ENCODE assay signal across 8 cellular contexts in the genomic region with DNA sequence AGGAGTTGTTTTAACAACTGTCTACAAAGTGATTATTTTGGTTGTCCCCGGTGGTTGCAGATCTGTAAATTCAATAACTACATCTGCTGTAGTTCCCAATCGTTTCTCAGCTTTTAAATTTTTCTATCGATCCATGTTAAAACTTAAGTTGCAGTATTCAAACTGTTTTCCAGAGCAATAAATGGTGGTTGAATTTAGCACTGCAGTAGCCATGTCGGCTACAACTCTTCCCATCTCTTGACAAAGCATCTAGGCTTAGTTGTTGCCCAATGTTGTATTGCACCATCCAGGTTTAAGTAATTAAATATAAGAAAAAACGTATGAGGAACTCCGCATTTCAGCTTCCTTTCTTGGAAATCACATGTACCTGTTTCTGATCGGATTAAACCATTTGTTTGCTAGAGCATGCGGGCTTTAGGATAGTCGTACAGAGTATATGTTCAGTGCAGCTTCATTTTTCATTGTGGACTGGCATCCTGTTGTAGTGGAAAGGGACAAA. TPM values are rescaled to one million over a fixed set of nuclear protein-coding genes. Genes with fewer than 3 reads are reported as not detected.
DNase-seq lines count a peak whose midpoint lies in the region; ATAC-seq and TF ChIP-seq lines count a peak whose summit lies in the region.

No MANE protein-coding gene starts in this region.

- peaks cover 10% of the 10 kb centered on the region for H3K4me1 ChIP-seq in hepatocyte (ENCODE audit: insufficient read depth)

- H3K36me3 Mint-ChIP-seq in WTC11, result peaks cover 10% of the 10 kb centered on the region

- no peaks in the 10 kb centered on the region for H3K9me2 ChIP-seq in hepatocyte (replicated peaks; ENCODE audit: insufficient read depth)

- H3K4me3 ChIP-seq in HFF-Myc (replicated peaks; ENCODE audit: low read depth, low read length), result peak overlapping the region; percentile 78
- peak overlapping the region; percentile 82 for H3K4me3 ChIP-seq in hepatocyte

- CTCF ChIA-PET in WTC11 (lab: Charles Lee), result no interaction called here

- peak overlapping the region; percentile 84 for H3K27ac ChIP-seq in hepatocyte

- peaks cover 6% of the 10 kb centered on the region for H4K20me1 ChIP-seq in hepatocyte (ENCODE audit: insufficient read depth, poor library complexity, severe bottlenecking)

- TF ChIP-seq CTCF in HFF-Myc (IDR thresholded peaks at IDR 0.05; ENCODE audit: low read depth, low read length, missing control alignments), result no peak
- no peak for TF ChIP-seq CTCF in WTC11 (IDR thresholded peaks at IDR 0.05)
- TF ChIP-seq CTCF in hepatocyte (IDR thresholded peaks at IDR 0.05; ENCODE audit: poor library complexity), result no peak
- no peak for TF ChIP-seq CTCF in GM13977 (IDR thresholded peaks at IDR 0.05; ENCODE audit: extremely low read depth, insufficient read depth, missing control alignments)

- in situ Hi-C loops in ACHN (cut with HindIII; ENCODE audit: low pct_ligation_motif_present, low pct_unique_long_range_greater_than_20kb, low sequenced_read_pairs), result no loop called here
- in situ Hi-C loops in GM13977 (cut with MboI; ENCODE audit: low pct_unique_long_range_greater_than_20kb, low sequenced_read_pairs, unreplicated experiment), result no loop called here

- peak overlapping the region; percentile 88 for H3K4me3 Mint-ChIP-seq in WTC11
- H3K4me3 Mint-ChIP-seq in stimulated activated naive CD8-positive, alpha-beta T cell treated with anti-CD3 and anti-CD28 coated beads, Interleukin-15, amount 100 ng/mL, for 72 hours, result peak overlapping the region; percentile 92 to 99

- H3K79me2 ChIP-seq in hepatocyte, result peaks cover 54% of the 10 kb centered on the region

- H3K9me3 ChIP-seq in hepatocyte (ENCODE audit: low read depth), result no peaks in the 10 kb centered on the region

- H2AFZ ChIP-seq in hepatocyte, result peak overlapping the region; percentile 46

- peak overlapping the region; percentile 90 for H3K4me2 ChIP-seq in hepatocyte

- WGBS in hepatocyte (ENCODE audit: low lambda C conversion rate, missing lambda C conversion rate), result 21% methylated on average over 9 of the region's 9 CpGs

- peaks cover 20% of the 10 kb centered on the region for H3K4me1 Mint-ChIP-seq in WTC11
- H3K4me1 Mint-ChIP-seq in stimulated activated naive CD8-positive, alpha-beta T cell treated with anti-CD3 and anti-CD28 coated beads, Interleukin-15, amount 100 ng/mL, for 72 hours, result peaks cover 53% of the 10 kb centered on the region

- peaks cover 5% of the 10 kb centered on the region for H3K9me3 Mint-ChIP-seq in WTC11
- no peaks in the 10 kb centered on the region for H3K9me3 Mint-ChIP-seq in stimulated activated naive CD8-positive, alpha-beta T cell treated with anti-CD3 and anti-CD28 coated beads, Interleukin-15, amount 100 ng/mL, for 72 hours

- ATAC-seq in WTC11, result no peak
- no peak for ATAC-seq in stimulated activated naive CD8-positive, alpha-beta T cell treated with anti-CD3 and anti-CD28 coated beads, Interleukin-15, amount 100 ng/mL, for 72 hours

- H3K27me3 ChIP-seq in hepatocyte, result no peaks in the 10 kb centered on the region

- peak overlapping the region; percentile 83 for H3K27ac Mint-ChIP-seq in WTC11
- peak overlapping the region; percentile 94 to 98 for H3K27ac Mint-ChIP-seq in stimulated activated naive CD8-positive, alpha-beta T cell treated with anti-CD3 and anti-CD28 coated beads, Interleukin-15, amount 100 ng/mL, for 72 hours

- H3K27me3 Mint-ChIP-seq in WTC11 (ENCODE audit: low read depth), result no peaks in the 10 kb centered on the region
- no peaks in the 10 kb centered on the region for H3K27me3 Mint-ChIP-seq in stimulated activated naive CD8-positive, alpha-beta T cell treated with anti-CD3 and anti-CD28 coated beads, Interleukin-15, amount 100 ng/mL, for 72 hours

- no peaks in the 10 kb centered on the region for H3K36me3 ChIP-seq in hepatocyte (replicated peaks; ENCODE audit: insufficient read depth, low read depth)

- peak; percentile 12 for DNase-seq in ACHN
- no peak for DNase-seq in HFF-Myc (ENCODE audit: extremely low read depth, low read depth)
- DNase-seq in WTC11 (ENCODE audit: low spot score), result no peak
- DNase-seq in hepatocyte (ENCODE audit: low spot score), result peak; percentile 35
- DNase-seq in stimulated activated naive CD8-positive, alpha-beta T cell treated with anti-CD3 and anti-CD28 coated beads, Interleukin-15, amount 100 ng/mL, for 72 hours, result no peak
- no peak for DNase-seq in globus pallidus (ENCODE audit: low spot score)
- DNase-seq in HK-2 (ENCODE audit: unreplicated experiment), result no peak
- DNase-seq in GM13977 (ENCODE audit: low spot score), result no peak

- POLR2A ChIA-PET in WTC11 (lab: Charles Lee), result interaction anchor here (1.2 kb wide), 1 partner anchor 9 kb away, joined by 3 read pairs; no protein-coding TSS in a partner anchor

TF ChIP-seq in WTC11, 78 proteins besides CTCF, POLR2A, EP300 and RAD21:
- TF ChIP-seq, protein P1, sequence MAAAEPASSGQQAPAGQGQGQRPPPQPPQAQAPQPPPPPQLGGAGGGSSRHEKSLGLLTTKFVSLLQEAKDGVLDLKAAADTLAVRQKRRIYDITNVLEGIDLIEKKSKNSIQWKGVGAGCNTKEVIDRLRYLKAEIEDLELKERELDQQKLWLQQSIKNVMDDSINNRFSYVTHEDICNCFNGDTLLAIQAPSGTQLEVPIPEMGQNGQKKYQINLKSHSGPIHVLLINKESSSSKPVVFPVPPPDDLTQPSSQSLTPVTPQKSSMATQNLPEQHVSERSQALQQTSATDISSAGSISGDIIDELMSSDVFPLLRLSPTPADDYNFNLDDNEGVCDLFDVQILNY (CRISPR knock-in tag; IDR thresholded peaks at IDR 0.05), result no peak
- TF ChIP-seq, protein P2, sequence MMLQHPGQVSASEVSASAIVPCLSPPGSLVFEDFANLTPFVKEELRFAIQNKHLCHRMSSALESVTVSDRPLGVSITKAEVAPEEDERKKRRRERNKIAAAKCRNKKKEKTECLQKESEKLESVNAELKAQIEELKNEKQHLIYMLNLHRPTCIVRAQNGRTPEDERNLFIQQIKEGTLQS (CRISPR knock-in tag; conservative IDR thresholded peaks at IDR 0.05), result no peak
- TF ChIP-seq ZNF671 (CRISPR knock-in tag; IDR thresholded peaks at IDR 0.05) (no peak), NR2C2 (CRISPR knock-in tag; IDR thresholded peaks at IDR 0.05) (no peak)
TF ChIP-seq in WTC11: peak in this region for 0.

RNA-seq across cellular contexts. Expression of a gene that starts 1.0 kb away (rescaled TPM):
- total RNA-seq in WTC11 (2021) (64.3 to 77.8 TPM (median 66.0 TPM) in 3 replicates), hepatocyte (62.7 and 76.2 TPM in 2 replicates)
- polyA plus RNA-seq in hepatocyte, result 96.6 and 106 TPM in 2 replicates

RNA-seq across cellular contexts. Expression of a gene that starts 27.7 kb away (rescaled TPM):
- total RNA-seq in WTC11 (2021) (32.8 to 34.7 TPM (median 33.4 TPM) in 3 replicates), hepatocyte (28.9 and 34.7 TPM in 2 replicates)
- 15.9 and 16.5 TPM in 2 replicates for polyA plus RNA-seq in hepatocyte

Comparison
In these comparisons a context has a peak if more than half of its experiments do, and no peak if none do; other contexts are left out.
1. DNase-seq: peak in ACHN (single experiment) and hepatocyte (single experiment); none in HFF-Myc (single experiment), WTC11 (single experiment), stimulated activated naive CD8-positive, alpha-beta T cell treated with anti-CD3 and anti-CD28 coated beads, Interleukin-15, amount 100 ng/mL, for 72 hours (0 of 2), globus pallidus (single experiment), HK-2 (single experiment) and GM13977 (single experiment).